8 cellular contexts compared by ENCODE assay signal in genomic region chr12:40224439-40225291, GRCh38. TPM values are rescaled to one million over a fixed set of nuclear protein-coding genes. Genes with fewer than 3 reads are reported as not detected.
DNase-seq lines count a peak whose midpoint lies in the region; ATAC-seq and TF ChIP-seq lines count a peak whose summit lies in the region.

Gene LRRK2, plus strand, starts transcription at chr12:40224997. Its CDS starts 135 bp downstream, at chr12:40225132.

- no peak within 1 kb of the TSS for H3K23ac ChIP-seq in IMR-90 (ENCODE audit: low read depth, low read length)

- peak; percentile 57 for ATAC-seq in GM21528 (IDR thresholded peaks at IDR 0.05; ENCODE audit: low FRiP score, unreplicated experiment)
- ATAC-seq in IMR-90 (ENCODE audit: low read depth), result peak; percentile 90
- ATAC-seq in activated B cell treated with CpG ODN at 0.5 μM for 24 hours (ENCODE audit: low read depth), result peak; percentile 82

- H4K20me1 ChIP-seq in IMR-90 (ENCODE audit: insufficient read depth, low read length), result no peaks in the 10 kb centered on the region

- no TSS peak for BruUV-seq in IMR-90 (replicated peaks; lab: Mats Ljungman, UMichigan)

- H4K8ac ChIP-seq in IMR-90 (ENCODE audit: low read depth in 2 of 2, low read length in 2 of 2), result peak within 1 kb of the TSS; percentile 10 to 66; a peak in 3 of 4 replicates

- H2BK20ac ChIP-seq in IMR-90 (ENCODE audit: low read depth, low read length), result no peak within 1 kb of the TSS

- peaks cover 61% of the 10 kb centered on the region for H3K4me1 Mint-ChIP-seq in activated B cell treated with CpG ODN at 0.5 μM for 24 hours

- no peaks in the 10 kb centered on the region for H3K79me1 ChIP-seq in IMR-90 (ENCODE audit: low read depth in 1 of 2, low read length in 2 of 2)

- H3K4ac ChIP-seq in IMR-90 (ENCODE audit: low read depth, low read length), result 0 out of 2 replicates have a peak within 1 kb of the TSS, but pooled peaks have one; percentile 57

- H3K4me3 Mint-ChIP-seq in activated B cell treated with CpG ODN at 0.5 μM for 24 hours, result peak within 1 kb of the TSS; percentile 91

- peak within 1 kb of the TSS; percentile 79 for H3K4me2 ChIP-seq in IMR-90 (ENCODE audit: low read depth, low read length)

- no peak for TF ChIP-seq CTCF in IMR-90 (conservative IDR thresholded peaks at IDR 0.05; ENCODE audit: low read depth, low read length)
- no peak for TF ChIP-seq CTCF in activated B cell treated with CpG ODN at 0.5 μM for 24 hours (IDR thresholded peaks at IDR 0.05)

- H3K36me3 ChIP-seq in IMR-90 (ENCODE audit: control insufficient read depth, insufficient read depth, low read length), result no peaks in the 10 kb centered on the region

- no peaks in the 10 kb centered on the region for H3K27me3 ChIP-seq in IMR-90 (ENCODE audit: control insufficient read depth, insufficient read depth, low read length)
- no peaks in the 10 kb centered on the region for H3K27me3 ChIP-seq in layer of hippocampus (ENCODE audit: control insufficient read depth, insufficient read depth, low read length)

- H2AFZ ChIP-seq in IMR-90 (replicated peaks; ENCODE audit: low read length, poor library complexity), result peak within 1 kb of the TSS; percentile 91

- no peak within 1 kb of the TSS; the same call in 1 of the 2 replicates for H3K56ac ChIP-seq in IMR-90 (ENCODE audit: extremely low read depth, insufficient read depth, low read length)

- no peak within 1 kb of the TSS for H2BK5ac ChIP-seq in IMR-90 (ENCODE audit: low read depth, low read length, poor library complexity, severe bottlenecking)

- peak within 1 kb of the TSS; percentile 37; the same call in 1 of the 2 replicates for H3K14ac ChIP-seq in IMR-90 (replicated peaks; ENCODE audit: low read depth, low read length)

- no peak for TF ChIP-seq POLR2A in IMR-90 (IDR thresholded peaks at IDR 0.05; ENCODE audit: low read depth, low read length)

- DNase-seq in EL, result peak; percentile 62
- peak; percentile 28 for DNase-seq in IMR-90
- DNase-seq in activated B cell treated with CpG ODN at 0.5 μM for 24 hours, result peak; percentile 90
- DNase-seq in cerebellar cortex (ENCODE audit: low spot score), result peak; percentile 30
- DNase-seq in stimulated activated CD4-positive, alpha-beta T cell treated with anti-CD3 and anti-CD28 coated beads, Interleukin-2, amount 100 ng/mL, for 24 hours, result peak; percentile 26 to 31
- DNase-seq in DMS79 (lab: John Stamatoyannopoulos, UW), result no peak

- peak within 1 kb of the TSS; percentile 96 for H3K27ac Mint-ChIP-seq in activated B cell treated with CpG ODN at 0.5 μM for 24 hours

- CTCF ChIA-PET in IMR-90 (lab: Yijun Ruan, JAX) (no interaction called here), activated B cell treated with CpG ODN at 0.5 μM for 24 hours (lab: Charles Lee) (interaction anchor here (0.7 to 1.9 kb wide), 10 partner anchors 14 to 89 kb away, joined by 3 to 9 read pairs (median 4); no protein-coding TSS in a partner anchor)

- H3K9me3 Mint-ChIP-seq in activated B cell treated with CpG ODN at 0.5 μM for 24 hours, result peaks cover 7% of the 10 kb centered on the region

- in situ Hi-C loops in IMR-90 (cut with MboI; ENCODE audit: low sequenced_read_pairs), result no loop called here

- WGBS in IMR-90 (ENCODE audit: extremely low coverage in 2 of 2, insufficient read length in 1 of 2), 2 experiments, result 0% methylated on average over 19 of the region's 78 CpGs; no CpG with 5 or more reads in 1 of the 2 experiments

- intact Hi-C loops in IMR-90 (cut with micrococcal nuclease) (no loop called here), activated B cell treated with CpG ODN at 0.5 μM for 24 hours (cut with micrococcal nuclease) (loop anchor here (1.0 kb wide), 4 partner anchors 8 to 66 kb away; no protein-coding TSS in a partner anchor)

- no peak within 1 kb of the TSS for H2AK5ac ChIP-seq in IMR-90 (ENCODE audit: low read depth, low read length)

- no peak within 1 kb of the TSS for H2AK9ac ChIP-seq in IMR-90 (replicated peaks; ENCODE audit: low read depth, low read length, poor library complexity)

- dilution Hi-C loops in IMR-90 (cut with HindIII; ENCODE audit: low sequenced_read_pairs, unreplicated experiment), result no loop called here

- peak within 1 kb of the TSS; percentile 52 for H3K4me3 ChIP-seq in IMR-90 (ENCODE audit: insufficient read depth, low read depth, low read length)

- H3K4me1 ChIP-seq in IMR-90 (ENCODE audit: control insufficient read depth, insufficient read depth, low read length), result peaks cover 2% of the 10 kb centered on the region; the same call in 1 of the 2 replicates

- no peaks in the 10 kb centered on the region for H3K9me1 ChIP-seq in IMR-90 (ENCODE audit: insufficient read depth, low read length)

- TF ChIP-seq RAD21 in IMR-90 (IDR thresholded peaks at IDR 0.05; ENCODE audit: low read length), result no peak

- no peak within 1 kb of the TSS for H2BK15ac ChIP-seq in IMR-90 (ENCODE audit: low read depth, low read length)

- no peaks in the 10 kb centered on the region for H3K27me3 Mint-ChIP-seq in activated B cell treated with CpG ODN at 0.5 μM for 24 hours

- H4K5ac ChIP-seq in IMR-90 (ENCODE audit: low read depth, low read length), result peak within 1 kb of the TSS; percentile 0; the same call in 1 of the 2 replicates

- H3K36me3 Mint-ChIP-seq in activated B cell treated with CpG ODN at 0.5 μM for 24 hours (ENCODE audit: low read depth), result peaks cover 26% of the 10 kb centered on the region

- POLR2A ChIA-PET in IMR-90 (lab: Charles Lee; ENCODE audit: unreplicated experiment) (no interaction called here), activated B cell treated with CpG ODN at 0.5 μM for 24 hours (lab: Charles Lee) (interaction anchor here (0.6 to 2.7 kb wide), 36 partner anchors 8 to 1963 kb away, joined by 3 to 105 read pairs (median 8); partner anchors contain the start of genes ABCD2 and SLC2A13)

- H2BK120ac ChIP-seq in IMR-90 (ENCODE audit: low read depth, low read length), result peak within 1 kb of the TSS; percentile 38

- H3K9ac ChIP-seq in IMR-90 (ENCODE audit: low read depth, low read length), result peak within 1 kb of the TSS; percentile 44

- no peak within 1 kb of the TSS for H3K18ac ChIP-seq in IMR-90 (ENCODE audit: low read depth, low read length)

- no peaks in the 10 kb centered on the region for H3K9me3 ChIP-seq in IMR-90 (ENCODE audit: control insufficient read depth, insufficient read depth, low read length)

- H4K91ac ChIP-seq in IMR-90 (ENCODE audit: insufficient read depth, low read depth, low read length), result no peak within 1 kb of the TSS

- H3K27ac ChIP-seq in IMR-90 (ENCODE audit: insufficient read depth, low read length), result peak within 1 kb of the TSS; percentile 35
- H3K27ac ChIP-seq in layer of hippocampus (ENCODE audit: low read depth, low read length), result peak within 1 kb of the TSS; percentile 87

TF ChIP-seq in IMR-90, 13 proteins besides CTCF, POLR2A, EP300 and RAD21:
- TF ChIP-seq MAZ (IDR thresholded peaks at IDR 0.05; ENCODE audit: borderline replicate concordance, low read depth, low read length), result peak; percentile 7; the same call in 1 of the 2 replicates
- TF ChIP-seq BHLHE40 (IDR thresholded peaks at IDR 0.05; ENCODE audit: low read depth, low read length), result no peak

RNA-seq across cellular contexts. Expression of gene LRRK2, which starts in this region (rescaled TPM):
- total RNA-seq in IMR-90 (2012; rRNA removed) (0.54 and 1.1 TPM in 2 replicates), activated B cell treated with CpG ODN at 0.5 μM for 24 hours (59.9 and 71.7 TPM in 2 replicates)
- 0.17 and 0.36 TPM in 2 replicates for polyA plus RNA-seq in IMR-90 (2012; rRNA removed)
- 0.04 and 0.05 TPM in 2 replicates for polyA plus RNA-seq in IMR-90 (2012; cell fraction: cytosol; rRNA removed)
- 0.05 and 0.73 TPM in 2 replicates for polyA plus RNA-seq in IMR-90 (2012; cell fraction: nucleus; rRNA removed; ENCODE audit: low replicate concordance)

Comparison
In these comparisons a context has a peak if more than half of its experiments do, and no peak if none do; other contexts are left out.
1. RNA of gene LRRK2 (total RNA-seq): 59.9 to 71.7 TPM in activated B cell treated with CpG ODN at 0.5 μM for 24 hours; 0.54 to 1.1 TPM in IMR-90; every median in the first group is over 10 times any median in the second.
2. Peak in every context shown above with its lines, with median percentiles within 50 percentile points of each other: ATAC-seq.